Comparison of ENCODE assay signal across 27 cellular contexts in the genomic region with DNA sequence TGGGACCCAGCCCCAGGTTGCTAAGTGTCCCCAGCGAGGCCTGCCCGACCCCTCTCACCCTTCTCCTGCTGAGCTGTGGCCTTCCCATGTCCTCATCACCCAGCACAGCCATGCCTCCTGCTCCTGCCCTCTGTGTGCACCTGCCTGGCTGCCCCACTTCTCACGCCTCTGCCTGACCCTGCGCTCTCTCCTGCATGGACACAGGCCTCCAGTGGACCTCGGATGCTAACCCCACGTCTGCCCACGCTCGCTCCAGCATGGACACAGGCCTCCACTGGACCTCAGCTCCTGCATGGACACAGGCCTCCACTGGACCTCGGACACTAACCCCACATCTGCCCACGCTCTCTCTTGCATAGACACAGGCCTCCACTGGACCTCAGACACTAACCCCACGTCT.
"Had no signal": no experiment of that assay in that cellular context is flagged by ENCODE, and none has a peak within 500 bp of the region (broad histone marks: within the 10 kb centered on the region; RNA-seq: fewer than 3 reads in every experiment).

No MANE protein-coding gene starts in this region.

- H3K4me1 Mint-ChIP-seq: activated CD4-positive, alpha-beta T cell treated with anti-CD3 and anti-CD28 coated beads for 36 hours; activated CD4-positive, alpha-beta T cell treated with anti-CD3 and anti-CD28 coated beads, Interleukin-2, amount 10 ng/mL, durations not matched to agents 7 days and 5 days; activated T-helper 17 cell treated with anti-CD3 and anti-CD28 coated beads, Interleukin-2, amount 50 U/mL, for 72 hours; central memory CD8-positive, alpha-beta T cell; T-helper 17 cell had no signal

- H3K9me3 Mint-ChIP-seq: activated B cell treated with CpG ODN at 0.5 μM for 24 hours; activated CD4-positive, alpha-beta T cell treated with anti-CD3 and anti-CD28 coated beads, Interleukin-2, amount 10 ng/mL, durations not matched to agents 7 days and 5 days; activated CD8-positive, alpha-beta T cell treated with anti-CD3 and anti-CD28 coated beads for 36 hours; activated T-cell treated with anti-CD3 and anti-CD28 coated beads, Interleukin-2, amount 50 U/mL, for 4 hours; activated T-helper 17 cell treated with anti-CD3 and anti-CD28 coated beads, Interleukin-2, amount 50 U/mL, for 72 hours; central memory CD8-positive, alpha-beta T cell; T-helper 2 cell treated with Interferon-gamma antibody and Interleukin-4, amounts not matched to agents 5 μg/mL and 100 μg/mL, for 36 hours had no signal

- H3K27ac ChIP-seq: brain microvascular endothelial cell, coronary artery, WERI-Rb-1 had no signal

- ATAC-seq: activated CD4-positive, alpha-beta T cell treated with anti-CD3 and anti-CD28 coated beads for 36 hours; activated CD4-positive, CD25-positive, alpha-beta regulatory T cell treated with anti-CD3 and anti-CD28 coated beads, Interleukin-2, amount 50 U/mL, for 24 hours; activated CD8-positive, alpha-beta T cell treated with anti-CD3 and anti-CD28 coated beads for 36 hours; activated T-cell treated with anti-CD3 and anti-CD28 coated beads, Interleukin-2, amount 50 U/mL, for 4 hours; activated T-helper 17 cell treated with anti-CD3 and anti-CD28 coated beads, Interleukin-2, amount 50 U/mL, for 72 hours; esophagus mucosa; T-helper 17 cell had no signal

- H3K4me3 ChIP-seq: coronary artery had no signal

- H3K36me3 Mint-ChIP-seq: activated naive CD8-positive, alpha-beta T cell had no signal

- H3K27ac Mint-ChIP-seq: activated B cell treated with CpG ODN at 0.5 μM for 24 hours; activated CD4-positive, alpha-beta T cell treated with anti-CD3 and anti-CD28 coated beads for 36 hours; activated CD8-positive, alpha-beta T cell treated with anti-CD3 and anti-CD28 coated beads for 36 hours; activated naive CD8-positive, alpha-beta T cell; activated T-helper 17 cell treated with anti-CD3 and anti-CD28 coated beads, Interleukin-2, amount 50 U/mL, for 72 hours; T-helper 17 cell; T-helper 2 cell treated with Interferon-gamma antibody and Interleukin-4, amounts not matched to agents 5 μg/mL and 100 μg/mL, for 36 hours had no signal

- H3K4me3 Mint-ChIP-seq: activated B cell treated with CpG ODN at 0.5 μM for 24 hours; activated CD4-positive, alpha-beta T cell treated with anti-CD3 and anti-CD28 coated beads for 36 hours; activated CD4-positive, alpha-beta T cell treated with anti-CD3 and anti-CD28 coated beads, Interleukin-2, amount 10 ng/mL, durations not matched to agents 7 days and 5 days; activated CD8-positive, alpha-beta T cell treated with anti-CD3 and anti-CD28 coated beads for 36 hours; activated naive CD8-positive, alpha-beta T cell; activated T-cell treated with anti-CD3 and anti-CD28 coated beads, Interleukin-2, amount 50 U/mL, for 4 hours; activated T-helper 17 cell treated with anti-CD3 and anti-CD28 coated beads, Interleukin-2, amount 50 U/mL, for 72 hours; central memory CD8-positive, alpha-beta T cell; T-helper 17 cell; T-helper 2 cell treated with Interferon-gamma antibody and Interleukin-4, amounts not matched to agents 5 μg/mL and 100 μg/mL, for 36 hours had no signal

- H3K36me3 ChIP-seq: brain microvascular endothelial cell, WERI-Rb-1 had no signal

- H3K27me3 ChIP-seq: brain microvascular endothelial cell had no signal

- DNase-seq: activated B cell treated with CpG ODN at 0.5 μM for 24 hours; activated CD4-positive, alpha-beta T cell treated with anti-CD3 and anti-CD28 coated beads for 36 hours; activated CD4-positive, alpha-beta T cell treated with anti-CD3 and anti-CD28 coated beads, Interleukin-2, amount 10 ng/mL, durations not matched to agents 7 days and 5 days; activated CD4-positive, alpha-beta T cell treated with anti-CD3 and anti-CD28 coated beads, Interleukin-2, amount 50 U/mL, for 48 hours; activated CD8-positive, alpha-beta T cell treated with anti-CD3 and anti-CD28 coated beads for 36 hours; activated effector memory CD4-positive, alpha-beta T cell treated with Interleukin-2 at 50 U/mL for 16 hours; activated gamma-delta T cell treated with Interleukin-2 at 50 U/mL for 16 hours; activated naive CD4-positive, alpha-beta T cell treated with anti-CD3 and anti-CD28 coated beads, Interleukin-2, amount 50 U/mL, for 16 hours; activated naive CD4-positive, alpha-beta T cell treated with Interleukin-2 at 50 U/mL for 16 hours; activated T-cell treated with anti-CD3 and anti-CD28 coated beads, Interleukin-2, amount 50 U/mL, for 4 hours; amniotic stem cell; anterior cingulate cortex; brain microvascular endothelial cell; dermis blood vessel endothelial cell; effector CD8-positive, alpha-beta T cell; foreskin fibroblast; T-helper 1 cell; T-helper 17 cell; T1000; WERI-Rb-1 had no signal
